Comparison of ENCODE assay signal across 10 cellular contexts in genomic region chrX:70464051-70464450, GRCh38. TPM values are rescaled to one million over a fixed set of nuclear protein-coding genes. Genes with fewer than 3 reads are reported as not detected.
"Had no signal": no experiment of that assay in that cellular context is flagged by ENCODE, and none has a peak within 500 bp of the region (broad histone marks: within the 10 kb centered on the region; RNA-seq: fewer than 3 reads in every experiment).

No MANE protein-coding gene starts in this region.

- H3K27ac Mint-ChIP-seq: IgD-negative memory B cell had no signal

- H3K27ac ChIP-seq: GM23248, HL-60 had no signal

- FAIRE-seq: HepG2 had no signal

- ATAC-seq: HCT116, HepG2 had no signal

- H3K27me3 Mint-ChIP-seq: IgD-negative memory B cell had no signal

- H3K4me3 ChIP-seq: GM23248, HAP-1 had no signal

- DNase-seq: GM23248, GOT3, H7, KBM-7 had no signal

- H3K9me3 ChIP-seq: HAP-1 had no signal

- H3K36me3 Mint-ChIP-seq: IgD-negative memory B cell had no signal

- H3K4me3 Mint-ChIP-seq: IgD-negative memory B cell had no signal

RNA-seq across cellular contexts. Expression of gene GDPD2, which starts 40.9 kb away (rescaled TPM):
- total RNA-seq: GM23248, H4 had no signal
- polyA plus RNA-seq: GM23248, IgD-negative memory B cell had no signal
